1 cellular context compared by ENCODE assay signal in genomic region chr6:40631760-40632159, GRCh38.
TF ChIP-seq lines count a peak whose summit lies in the region.

No MANE protein-coding gene starts in this region.

TF ChIP-seq in WTC11, 78 proteins besides CTCF, POLR2A, EP300 and RAD21 (continued from another document):
- TF ChIP-seq E2F5 (CRISPR knock-in tag; IDR thresholded peaks at IDR 0.05) (no peak), OVOL2 (CRISPR knock-in tag; IDR thresholded peaks at IDR 0.05; ENCODE audit: borderline replicate concordance) (no peak), EMX1 (CRISPR knock-in tag; IDR thresholded peaks at IDR 0.05) (no peak), ZSCAN18 (CRISPR knock-in tag; IDR thresholded peaks at IDR 0.05) (no peak), ZNF232 (CRISPR knock-in tag; IDR thresholded peaks at IDR 0.05) (no peak), ZNF512 (CRISPR knock-in tag; IDR thresholded peaks at IDR 0.05; ENCODE audit: borderline replicate concordance) (no peak), ZNF121 (CRISPR knock-in tag; IDR thresholded peaks at IDR 0.05) (no peak)
- TF ChIP-seq, protein P1, sequence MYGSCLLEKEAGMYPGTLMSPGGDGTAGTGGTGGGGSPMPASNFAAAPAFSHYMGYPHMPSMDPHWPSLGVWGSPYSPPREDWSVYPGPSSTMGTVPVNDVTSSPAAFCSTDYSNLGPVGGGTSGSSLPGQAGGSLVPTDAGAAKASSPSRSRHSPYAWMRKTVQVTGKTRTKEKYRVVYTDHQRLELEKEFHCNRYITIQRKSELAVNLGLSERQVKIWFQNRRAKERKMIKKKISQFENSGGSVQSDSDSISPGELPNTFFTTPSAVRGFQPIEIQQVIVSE (CRISPR knock-in tag; IDR thresholded peaks at IDR 0.05; ENCODE audit: borderline replicate concordance), result no peak
- TF ChIP-seq, protein P2, sequence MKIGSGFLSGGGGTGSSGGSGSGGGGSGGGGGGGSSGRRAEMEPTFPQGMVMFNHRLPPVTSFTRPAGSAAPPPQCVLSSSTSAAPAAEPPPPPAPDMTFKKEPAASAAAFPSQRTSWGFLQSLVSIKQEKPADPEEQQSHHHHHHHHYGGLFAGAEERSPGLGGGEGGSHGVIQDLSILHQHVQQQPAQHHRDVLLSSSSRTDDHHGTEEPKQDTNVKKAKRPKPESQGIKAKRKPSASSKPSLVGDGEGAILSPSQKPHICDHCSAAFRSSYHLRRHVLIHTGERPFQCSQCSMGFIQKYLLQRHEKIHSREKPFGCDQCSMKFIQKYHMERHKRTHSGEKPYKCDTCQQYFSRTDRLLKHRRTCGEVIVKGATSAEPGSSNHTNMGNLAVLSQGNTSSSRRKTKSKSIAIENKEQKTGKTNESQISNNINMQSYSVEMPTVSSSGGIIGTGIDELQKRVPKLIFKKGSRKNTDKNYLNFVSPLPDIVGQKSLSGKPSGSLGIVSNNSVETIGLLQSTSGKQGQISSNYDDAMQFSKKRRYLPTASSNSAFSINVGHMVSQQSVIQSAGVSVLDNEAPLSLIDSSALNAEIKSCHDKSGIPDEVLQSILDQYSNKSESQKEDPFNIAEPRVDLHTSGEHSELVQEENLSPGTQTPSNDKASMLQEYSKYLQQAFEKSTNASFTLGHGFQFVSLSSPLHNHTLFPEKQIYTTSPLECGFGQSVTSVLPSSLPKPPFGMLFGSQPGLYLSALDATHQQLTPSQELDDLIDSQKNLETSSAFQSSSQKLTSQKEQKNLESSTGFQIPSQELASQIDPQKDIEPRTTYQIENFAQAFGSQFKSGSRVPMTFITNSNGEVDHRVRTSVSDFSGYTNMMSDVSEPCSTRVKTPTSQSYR (CRISPR knock-in tag; IDR thresholded peaks at IDR 0.05), result no peak
- TF ChIP-seq, protein P3, sequence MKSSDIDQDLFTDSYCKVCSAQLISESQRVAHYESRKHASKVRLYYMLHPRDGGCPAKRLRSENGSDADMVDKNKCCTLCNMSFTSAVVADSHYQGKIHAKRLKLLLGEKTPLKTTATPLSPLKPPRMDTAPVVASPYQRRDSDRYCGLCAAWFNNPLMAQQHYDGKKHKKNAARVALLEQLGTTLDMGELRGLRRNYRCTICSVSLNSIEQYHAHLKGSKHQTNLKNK (CRISPR knock-in tag; IDR thresholded peaks at IDR 0.05), result no peak
